Comparison of ENCODE assay signal across 12 cellular contexts in the genomic region with DNA sequence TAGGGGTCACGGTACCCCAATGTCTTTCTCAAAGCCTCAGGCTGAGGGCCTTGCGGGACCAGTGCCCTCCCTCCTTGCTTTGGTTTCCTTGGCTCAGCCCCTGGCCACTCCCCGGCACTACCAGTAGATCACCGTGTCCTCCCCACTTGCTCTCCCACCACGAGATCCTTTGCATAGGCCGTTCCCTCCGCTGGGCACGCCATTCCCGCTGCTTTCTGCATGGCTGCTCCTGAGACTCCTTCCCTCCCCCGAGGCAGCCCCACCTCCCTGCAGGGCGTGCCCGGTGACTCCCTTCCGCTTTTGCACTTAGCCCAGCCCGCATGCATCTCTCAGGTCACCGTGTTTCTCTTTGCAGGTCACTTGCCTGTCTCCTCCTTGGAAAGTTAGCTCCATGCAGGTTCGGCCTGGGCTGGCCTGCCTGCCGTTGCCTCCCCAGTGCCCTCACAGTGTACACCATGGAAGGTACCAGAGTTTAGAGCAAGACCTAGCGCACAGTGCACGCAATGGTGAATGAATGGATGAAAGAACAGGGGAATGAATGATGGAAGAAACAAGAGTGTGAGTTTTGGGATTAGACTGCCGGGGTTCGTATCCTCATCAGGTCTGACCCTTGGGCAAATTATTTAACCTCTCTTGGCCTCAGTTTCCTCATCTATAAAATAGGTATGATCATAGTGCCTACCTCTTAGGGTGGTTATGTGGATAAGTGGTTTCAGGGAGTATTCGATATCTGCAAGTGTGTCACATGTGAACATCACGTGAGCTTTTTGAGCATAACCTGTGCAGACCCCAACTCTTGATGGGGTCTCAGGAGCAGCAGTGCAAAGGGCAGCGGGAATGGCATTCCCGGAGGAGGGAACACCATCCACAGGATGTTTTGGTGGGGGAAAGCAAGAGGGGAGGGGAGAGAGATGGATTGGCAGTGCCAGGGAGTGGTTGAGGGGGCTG.
DNase-seq lines count a peak whose midpoint lies in the region; ATAC-seq and TF ChIP-seq lines count a peak whose summit lies in the region.
"Had no signal": no experiment of that assay in that cellular context is flagged by ENCODE, and none has a peak within 500 bp of the region (broad histone marks: within the 10 kb centered on the region; RNA-seq: fewer than 3 reads in every experiment).

No MANE protein-coding gene starts in this region.

- no peak for TF ChIP-seq CTCF in transverse colon (IDR thresholded peaks at IDR 0.05)

- no peaks in the 10 kb centered on the region for H3K27me3 ChIP-seq in transverse colon

- in situ Hi-C loops in transverse colon (cut with MboI; ENCODE audit: low pct_ligation_motif_present in 1 of 4, low pct_unique_long_range_greater_than_20kb in 1 of 4, low sequenced_read_pairs in 3 of 4) = no loop called here

- peaks cover 10% of the 10 kb centered on the region for H3K36me3 Mint-ChIP-seq in activated CD4-positive, alpha-beta T cell treated with anti-CD3 and anti-CD28 coated beads, Interleukin-2, amount 10 ng/mL, durations not matched to agents 7 days and 5 days (ENCODE audit: low read depth)
- peaks cover 11% of the 10 kb centered on the region for H3K36me3 Mint-ChIP-seq in stimulated activated effector memory CD8-positive, alpha-beta T cell treated with anti-CD3 and anti-CD28 coated beads, Interleukin-12 subunit alpha, Interleukin-12 subunit beta, amount 100 ng/mL, for 72 hours

- peaks cover 3% of the 10 kb centered on the region for H3K27me3 Mint-ChIP-seq in activated CD4-positive, alpha-beta T cell treated with anti-CD3 and anti-CD28 coated beads, Interleukin-2, amount 10 ng/mL, durations not matched to agents 7 days and 5 days

- ATAC-seq in stimulated activated effector memory CD8-positive, alpha-beta T cell treated with anti-CD3 and anti-CD28 coated beads, Interleukin-12 subunit alpha, Interleukin-12 subunit beta, amount 100 ng/mL, for 72 hours = no peak
- ATAC-seq: stimulated activated naive B cell treated with anti-CD40 and anti-IgM and Interleukin-4, amounts not matched to agents 10 μg/mL and 1 μg/mL and 100 μg/mL, for 72 hours had no signal

- TF ChIP-seq POLR2A in transverse colon (IDR thresholded peaks at IDR 0.05) = peak; percentile 12

- peaks cover 11% of the 10 kb centered on the region for H3K9me3 Mint-ChIP-seq in activated CD4-positive, alpha-beta T cell treated with anti-CD3 and anti-CD28 coated beads, Interleukin-2, amount 10 ng/mL, durations not matched to agents 7 days and 5 days
- H3K9me3 Mint-ChIP-seq in stimulated activated effector memory CD8-positive, alpha-beta T cell treated with anti-CD3 and anti-CD28 coated beads, Interleukin-12 subunit alpha, Interleukin-12 subunit beta, amount 100 ng/mL, for 72 hours = peaks cover 11% of the 10 kb centered on the region

- no peak for DNase-seq in activated CD4-positive, alpha-beta T cell treated with anti-CD3 and anti-CD28 coated beads, Interleukin-2, amount 10 ng/mL, durations not matched to agents 7 days and 5 days
- DNase-seq in activated CD4-positive, alpha-beta T cell treated with anti-CD3 and anti-CD28 coated beads, Interleukin-2, amount 50 U/mL, for 48 hours = no peak
- DNase-seq in RPMI8226 = peak; percentile 90
- DNase-seq in iPS-NIHi7 (ENCODE audit: extremely low spot score) = peak; percentile 57
- peak; percentile 85 for DNase-seq in transverse colon
- DNase-seq in activated gamma-delta T cell (lab: John Stamatoyannopoulos, UW) = no peak
- no peak for DNase-seq in stimulated activated effector memory CD8-positive, alpha-beta T cell treated with anti-CD3 and anti-CD28 coated beads, Interleukin-12 subunit alpha, Interleukin-12 subunit beta, amount 100 ng/mL, for 72 hours (ENCODE audit: low spot score in 2 of 2)
- no peak for DNase-seq in NCI-H2171 treated with DMSO at 0.1 percent for 48 hours (lab: John Stamatoyannopoulos, UW)
- DNase-seq: activated naive CD4-positive, alpha-beta T cell treated with anti-CD3 and anti-CD28 coated beads, Interleukin-2, amount 10 ng/mL, durations not matched to agents 7 days and 5 days; effector CD8-positive, alpha-beta T cell; NCI-H1930; stimulated activated naive B cell treated with anti-CD40 and anti-IgM and Interleukin-4, amounts not matched to agents 10 μg/mL and 1 μg/mL and 100 μg/mL, for 72 hours had no signal

- H3K9me3 ChIP-seq in transverse colon = no peaks in the 10 kb centered on the region

- H3K4me3 Mint-ChIP-seq in activated CD4-positive, alpha-beta T cell treated with anti-CD3 and anti-CD28 coated beads, Interleukin-2, amount 10 ng/mL, durations not matched to agents 7 days and 5 days = no peak overlapping the region
- H3K4me3 Mint-ChIP-seq in stimulated activated effector memory CD8-positive, alpha-beta T cell treated with anti-CD3 and anti-CD28 coated beads, Interleukin-12 subunit alpha, Interleukin-12 subunit beta, amount 100 ng/mL, for 72 hours = no peak overlapping the region
- H3K4me3 Mint-ChIP-seq: activated naive CD4-positive, alpha-beta T cell treated with anti-CD3 and anti-CD28 coated beads, Interleukin-2, amount 10 ng/mL, durations not matched to agents 7 days and 5 days had no signal

- H3K36me3 ChIP-seq in transverse colon = no peaks in the 10 kb centered on the region

- H3K4me1 Mint-ChIP-seq in activated CD4-positive, alpha-beta T cell treated with anti-CD3 and anti-CD28 coated beads, Interleukin-2, amount 10 ng/mL, durations not matched to agents 7 days and 5 days = peaks cover 10% of the 10 kb centered on the region
- H3K4me1 Mint-ChIP-seq in stimulated activated effector memory CD8-positive, alpha-beta T cell treated with anti-CD3 and anti-CD28 coated beads, Interleukin-12 subunit alpha, Interleukin-12 subunit beta, amount 100 ng/mL, for 72 hours = peaks cover 22% of the 10 kb centered on the region

- POLR2A ChIA-PET in activated CD4-positive, alpha-beta T cell treated with anti-CD3 and anti-CD28 coated beads, Interleukin-2, amount 10 ng/mL, durations not matched to agents 7 days and 5 days (lab: Charles Lee) = no interaction called here

- H3K4me1 ChIP-seq in transverse colon = peaks cover 12 to 27% (median 19%) of the 10 kb centered on the region in 4 donors

- CTCF ChIA-PET in activated CD4-positive, alpha-beta T cell treated with anti-CD3 and anti-CD28 coated beads, Interleukin-2, amount 10 ng/mL, durations not matched to agents 7 days and 5 days (lab: Charles Lee) = no interaction called here

- no peak for TF ChIP-seq EP300 in transverse colon (IDR thresholded peaks at IDR 0.05; ENCODE audit: low read depth)

- peak overlapping the region in 1 of 4 donors; percentile 7 for H3K27ac ChIP-seq in transverse colon

- no peak overlapping the region for H3K4me3 ChIP-seq in transverse colon

- H3K27ac Mint-ChIP-seq in activated CD4-positive, alpha-beta T cell treated with anti-CD3 and anti-CD28 coated beads, Interleukin-2, amount 10 ng/mL, durations not matched to agents 7 days and 5 days = peak overlapping the region; percentile 28
- no peak overlapping the region for H3K27ac Mint-ChIP-seq in stimulated activated effector memory CD8-positive, alpha-beta T cell treated with anti-CD3 and anti-CD28 coated beads, Interleukin-12 subunit alpha, Interleukin-12 subunit beta, amount 100 ng/mL, for 72 hours
- H3K27ac Mint-ChIP-seq: activated naive CD4-positive, alpha-beta T cell treated with anti-CD3 and anti-CD28 coated beads, Interleukin-2, amount 10 ng/mL, durations not matched to agents 7 days and 5 days had no signal

- 60 to 62% methylated on average over 11 to 25 of the region's 25 CpGs for WGBS in transverse colon (ENCODE audit: low coverage in 1 of 2), 2 donors

- intact Hi-C loops in transverse colon (cut with DNase I; ENCODE audit: low total_unique reads) = no loop called here

Comparison
In these comparisons a context has a peak if more than half of its experiments do, and no peak if none do; other contexts are left out.
1. DNase-seq: peak in RPMI8226 (single experiment), iPS-NIHi7 (single experiment) and transverse colon (single experiment); none in activated CD4-positive, alpha-beta T cell treated with anti-CD3 and anti-CD28 coated beads, Interleukin-2, amount 10 ng/mL, durations not matched to agents 7 days and 5 days (single experiment), activated CD4-positive, alpha-beta T cell treated with anti-CD3 and anti-CD28 coated beads, Interleukin-2, amount 50 U/mL, for 48 hours (0 of 2), activated gamma-delta T cell (single experiment), stimulated activated effector memory CD8-positive, alpha-beta T cell treated with anti-CD3 and anti-CD28 coated beads, Interleukin-12 subunit alpha, Interleukin-12 subunit beta, amount 100 ng/mL, for 72 hours (0 of 2) and NCI-H2171 treated with DMSO at 0.1 percent for 48 hours (single experiment).